18 cellular contexts compared by ENCODE assay signal in genomic region chr10:71554671-71555070, GRCh38.
"Had no signal": no experiment of that assay in that cellular context is flagged by ENCODE, and none has a peak within 500 bp of the region (broad histone marks: within the 10 kb centered on the region; RNA-seq: fewer than 3 reads in every experiment).

No MANE protein-coding gene starts in this region.

- H3K4me1 ChIP-seq: adrenal gland, breast epithelium, prostate gland, right atrium auricular region, SJSA1, testis had no signal

- H3K36me3 Mint-ChIP-seq: immature natural killer cell, type B pancreatic cell had no signal

- ATAC-seq: activated CD8-positive, alpha-beta T cell treated with anti-CD3 and anti-CD28 coated beads for 36 hours had no signal

- H3K4me1 Mint-ChIP-seq: immature natural killer cell, neural crest cell had no signal

- H3K36me3 ChIP-seq: adrenal gland, breast epithelium, prostate gland, right atrium auricular region, SJSA1 had no signal

- DNase-seq: activated CD8-positive, alpha-beta T cell treated with anti-CD3 and anti-CD28 coated beads for 36 hours; activated naive CD4-positive, alpha-beta T cell treated with anti-CD3 and anti-CD28 coated beads for 36 hours; activated T-cell treated with anti-CD3 and anti-CD28 coated beads, Interleukin-2, amount 50 U/mL, for 24 hours; adrenal gland; effector memory CD4-positive, alpha-beta T cell; immature natural killer cell; mammary epithelial cell; midbrain; T-helper 2 cell; testis; WERI-Rb-1 had no signal

- H3K9me3 Mint-ChIP-seq: activated CD8-positive, alpha-beta T cell treated with anti-CD3 and anti-CD28 coated beads for 36 hours; activated naive CD4-positive, alpha-beta T cell treated with anti-CD3 and anti-CD28 coated beads for 36 hours; activated T-cell treated with anti-CD3 and anti-CD28 coated beads, Interleukin-2, amount 50 U/mL, for 24 hours; immature natural killer cell; neural crest cell; type B pancreatic cell had no signal

- H3K4me3 ChIP-seq: adrenal gland, breast epithelium, coronary artery, prostate gland, right atrium auricular region, SJSA1, testis had no signal

- H3K27ac ChIP-seq: adrenal gland, breast epithelium, coronary artery, prostate gland, right atrium auricular region, SJSA1, testis, WERI-Rb-1 had no signal

- H3K4me3 Mint-ChIP-seq: activated CD8-positive, alpha-beta T cell treated with anti-CD3 and anti-CD28 coated beads for 36 hours; activated naive CD4-positive, alpha-beta T cell treated with anti-CD3 and anti-CD28 coated beads for 36 hours; activated T-cell treated with anti-CD3 and anti-CD28 coated beads, Interleukin-2, amount 50 U/mL, for 24 hours; immature natural killer cell; neural crest cell; type B pancreatic cell had no signal

- H3K9me3 ChIP-seq: adrenal gland, breast epithelium, prostate gland, right atrium auricular region, SJSA1, testis had no signal

- H3K27me3 ChIP-seq: adrenal gland, breast epithelium, right atrium auricular region, SJSA1, testis had no signal

- H3K27ac Mint-ChIP-seq: activated CD8-positive, alpha-beta T cell treated with anti-CD3 and anti-CD28 coated beads for 36 hours; activated naive CD4-positive, alpha-beta T cell treated with anti-CD3 and anti-CD28 coated beads for 36 hours; activated T-cell treated with anti-CD3 and anti-CD28 coated beads, Interleukin-2, amount 50 U/mL, for 24 hours; immature natural killer cell; type B pancreatic cell had no signal
